Comparison of ENCODE assay signal across 17 cellular contexts in genomic region chr1:58657082-58657481, GRCh38. TPM values are rescaled to one million over a fixed set of nuclear protein-coding genes. Genes with fewer than 3 reads are reported as not detected.
DNase-seq lines count a peak whose midpoint lies in the region; ATAC-seq and TF ChIP-seq lines count a peak whose summit lies in the region.
"Had no signal": no experiment of that assay in that cellular context is flagged by ENCODE, and none has a peak within 500 bp of the region (broad histone marks: within the 10 kb centered on the region; RNA-seq: fewer than 3 reads in every experiment).

No MANE protein-coding gene starts in this region.

- no peak for DNase-seq in activated CD4-positive, alpha-beta T cell treated with anti-CD3 and anti-CD28 coated beads for 36 hours
- no peak for DNase-seq in activated CD4-positive, alpha-beta T cell treated with anti-CD3 and anti-CD28 coated beads, Interleukin-2, amount 50 U/mL, for 48 hours
- no peak for DNase-seq in naive thymus-derived CD8-positive, alpha-beta T cell
- no peak for DNase-seq in NAMALWA (ENCODE audit: low spot score)
- DNase-seq: activated CD4-positive, alpha-beta T cell treated with anti-CD3 and anti-CD28 coated beads, Interleukin-2, amount 50 U/mL, for 1 hour; activated naive CD4-positive, alpha-beta T cell; effector memory CD4-positive, alpha-beta T cell; glutamatergic neuron; Karpas-422; mucosa of descending colon; stimulated activated CD4-positive, alpha-beta T cell treated with anti-CD3 and anti-CD28 coated beads, Interleukin-15, amount 100 ng/mL, for 24 hours; thyroid gland had no signal

- no peaks in the 10 kb centered on the region for H3K27me3 Mint-ChIP-seq in activated CD4-positive, alpha-beta T cell treated with anti-CD3 and anti-CD28 coated beads for 36 hours
- no peaks in the 10 kb centered on the region for H3K27me3 Mint-ChIP-seq in IgD-negative memory B cell
- no peaks in the 10 kb centered on the region for H3K27me3 Mint-ChIP-seq in naive thymus-derived CD8-positive, alpha-beta T cell

- H3K9me3 Mint-ChIP-seq in activated CD4-positive, alpha-beta T cell treated with anti-CD3 and anti-CD28 coated beads for 36 hours (ENCODE audit: low read depth) = no peaks in the 10 kb centered on the region
- no peaks in the 10 kb centered on the region for H3K9me3 Mint-ChIP-seq in IgD-negative memory B cell
- H3K9me3 Mint-ChIP-seq in naive thymus-derived CD8-positive, alpha-beta T cell = no peaks in the 10 kb centered on the region

- no peak overlapping the region for H3K4me3 Mint-ChIP-seq in activated CD4-positive, alpha-beta T cell treated with anti-CD3 and anti-CD28 coated beads for 36 hours
- H3K4me3 Mint-ChIP-seq in IgD-negative memory B cell = no peak overlapping the region
- H3K4me3 Mint-ChIP-seq in naive thymus-derived CD8-positive, alpha-beta T cell = no peak overlapping the region

- peak overlapping the region; percentile 68 for H3K27ac Mint-ChIP-seq in activated CD4-positive, alpha-beta T cell treated with anti-CD3 and anti-CD28 coated beads for 36 hours
- H3K27ac Mint-ChIP-seq in IgD-negative memory B cell = peak overlapping the region; percentile 4 to 67 (median 28)
- H3K27ac Mint-ChIP-seq in naive thymus-derived CD8-positive, alpha-beta T cell = peak overlapping the region in 7 of 10 donors; percentile 9 to 75 (median 31)

- H3K36me3 Mint-ChIP-seq in activated CD4-positive, alpha-beta T cell treated with anti-CD3 and anti-CD28 coated beads for 36 hours (ENCODE audit: low read depth) = peaks cover 26% of the 10 kb centered on the region
- no peaks in the 10 kb centered on the region for H3K36me3 Mint-ChIP-seq in IgD-negative memory B cell
- H3K36me3 Mint-ChIP-seq in naive thymus-derived CD8-positive, alpha-beta T cell = peaks cover 0 to 62% (median 14%) of the 10 kb centered on the region in 3 donors

- no peaks in the 10 kb centered on the region for H3K4me1 Mint-ChIP-seq in activated CD4-positive, alpha-beta T cell treated with anti-CD3 and anti-CD28 coated beads for 36 hours
- peaks cover 0 to 4% (median 4%) of the 10 kb centered on the region in 3 donors for H3K4me1 Mint-ChIP-seq in IgD-negative memory B cell
- H3K4me1 Mint-ChIP-seq in naive thymus-derived CD8-positive, alpha-beta T cell = peaks cover 0 to 10% (median 6%) of the 10 kb centered on the region in 4 donors

- TF ChIP-seq CTCF in VCaP (conservative IDR thresholded peaks at IDR 0.05) = no peak

- POLR2A ChIA-PET in activated CD4-positive, alpha-beta T cell treated with anti-CD3 and anti-CD28 coated beads for 36 hours (lab: Charles Lee) = no interaction called here
- POLR2A ChIA-PET in naive thymus-derived CD8-positive, alpha-beta T cell (lab: Charles Lee) = no interaction called here

- intact Hi-C loops in activated CD4-positive, alpha-beta T cell treated with anti-CD3 and anti-CD28 coated beads for 36 hours (cut with DNase I, micrococcal nuclease) = no loop called here

- no peak for ATAC-seq in activated CD4-positive, alpha-beta T cell treated with anti-CD3 and anti-CD28 coated beads for 36 hours
- ATAC-seq in naive thymus-derived CD8-positive, alpha-beta T cell = no peak
- ATAC-seq in GM19395 (IDR thresholded peaks at IDR 0.05; ENCODE audit: unreplicated experiment) (no peak), HG02840 (IDR thresholded peaks at IDR 0.05; ENCODE audit: low FRiP score, unreplicated experiment) (no peak)
- ATAC-seq: mucosa of descending colon had no signal

- H3K27ac ChIP-seq in VCaP = peak overlapping the region; percentile 49
- H3K27ac ChIP-seq: C4-2B, thyroid gland had no signal

- CTCF ChIA-PET in activated CD4-positive, alpha-beta T cell treated with anti-CD3 and anti-CD28 coated beads for 36 hours (lab: Charles Lee) = no interaction called here

RNA-seq across cellular contexts. Expression of gene MYSM1, which starts 42.8 kb away (rescaled TPM):
- 10 to 100 TPM; 31.8 to 33.2 TPM for total RNA-seq in activated CD4-positive, alpha-beta T cell treated with anti-CD3 and anti-CD28 coated beads for 36 hours
- polyA plus RNA-seq in IgD-negative memory B cell = 23.1 TPM
- total RNA-seq in naive thymus-derived CD8-positive, alpha-beta T cell = 10 to 100 TPM; 65.2 to 67.1 TPM
- polyA plus RNA-seq in naive thymus-derived CD8-positive, alpha-beta T cell = 10 to 100 TPM in 1 of 3 donors, 1 to 10 TPM in 2; 7.4 to 15.3 (median 8.7) TPM
